In the genomic region with DNA sequence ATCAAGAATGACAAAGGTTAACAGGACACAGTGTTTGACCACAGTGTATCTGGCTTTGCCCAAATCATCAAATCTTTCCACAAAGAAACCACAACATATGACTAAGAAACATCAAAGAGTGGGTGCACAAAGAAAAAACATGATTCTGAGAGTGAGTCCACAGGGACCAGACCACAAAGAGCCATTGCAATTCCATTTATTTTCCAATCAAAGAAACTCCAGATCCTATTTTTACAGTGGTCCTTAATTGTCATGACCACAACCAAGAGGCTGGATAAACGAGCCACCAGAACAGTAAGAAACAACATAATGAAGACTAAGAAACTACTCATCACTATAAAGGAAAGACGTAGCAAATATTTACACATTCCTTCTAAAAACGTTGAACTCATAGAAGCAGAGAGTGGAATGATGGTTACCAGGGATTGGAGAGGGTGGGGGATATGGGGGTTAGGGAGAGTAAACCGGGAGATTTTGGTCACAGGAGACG, we compare ENCODE assay signal across 16 cellular contexts.
DNase-seq lines count a peak whose midpoint lies in the region; ATAC-seq, FAIRE-seq and TF ChIP-seq lines count a peak whose summit lies in the region.
"Had no signal": no experiment of that assay in that cellular context is flagged by ENCODE, and none has a peak within 500 bp of the region (broad histone marks: within the 10 kb centered on the region; RNA-seq: fewer than 3 reads in every experiment).

No MANE protein-coding gene starts in this region.

- no peaks in the 10 kb centered on the region for H3K36me3 ChIP-seq in adipocyte (ENCODE audit: control insufficient read depth, insufficient read depth, low read length, severe bottlenecking)
- H3K36me3 ChIP-seq: MG63, SJCRH30, spleen had no signal

- TF ChIP-seq CTCF in A549 (IDR thresholded peaks at IDR 0.05), result no peak

- no peaks in the 10 kb centered on the region for H3K36me3 Mint-ChIP-seq in naive thymus-derived CD8-positive, alpha-beta T cell
- H3K36me3 Mint-ChIP-seq in stimulated activated effector memory CD8-positive, alpha-beta T cell treated with anti-CD3 and anti-CD28 coated beads, Interleukin-12 subunit alpha, Interleukin-12 subunit beta, amount 100 ng/mL, for 72 hours, result no peaks in the 10 kb centered on the region

- no peak for FAIRE-seq in A549 (lab: Jason Lieb, UNC)

- H3K9me3 Mint-ChIP-seq in naive thymus-derived CD8-positive, alpha-beta T cell, result peaks cover 0 to 2% (median 0%) of the 10 kb centered on the region in 9 donors
- H3K9me3 Mint-ChIP-seq in stimulated activated effector memory CD8-positive, alpha-beta T cell treated with anti-CD3 and anti-CD28 coated beads, Interleukin-12 subunit alpha, Interleukin-12 subunit beta, amount 100 ng/mL, for 72 hours, result peaks cover 2% of the 10 kb centered on the region
- H3K9me3 Mint-ChIP-seq: activated CD8-positive, alpha-beta T cell treated with anti-CD3 and anti-CD28 coated beads for 36 hours had no signal

- H3K27me3 Mint-ChIP-seq in naive thymus-derived CD8-positive, alpha-beta T cell, result peaks cover 4 to 14% (median 8%) of the 10 kb centered on the region in 5 donors

- H3K4me1 Mint-ChIP-seq in naive thymus-derived CD8-positive, alpha-beta T cell, result no peaks in the 10 kb centered on the region
- no peaks in the 10 kb centered on the region for H3K4me1 Mint-ChIP-seq in stimulated activated effector memory CD8-positive, alpha-beta T cell treated with anti-CD3 and anti-CD28 coated beads, Interleukin-12 subunit alpha, Interleukin-12 subunit beta, amount 100 ng/mL, for 72 hours

- no peak overlapping the region for H3K9ac ChIP-seq in adipocyte (ENCODE audit: low read length)

- H3K4me2 ChIP-seq in A549, result 0 out of 3 replicates have a peak overlapping the region, but pooled peaks have one; percentile 6

- H3K4me3 ChIP-seq in A549 (no peak overlapping the region), adipocyte (ENCODE audit: low read length) (no peak overlapping the region)
- H3K4me3 ChIP-seq: MG63, SJCRH30, spleen had no signal

- H3K4me3 Mint-ChIP-seq in naive thymus-derived CD8-positive, alpha-beta T cell, result no peak overlapping the region
- H3K4me3 Mint-ChIP-seq in stimulated activated effector memory CD8-positive, alpha-beta T cell treated with anti-CD3 and anti-CD28 coated beads, Interleukin-12 subunit alpha, Interleukin-12 subunit beta, amount 100 ng/mL, for 72 hours, result no peak overlapping the region
- H3K4me3 Mint-ChIP-seq: activated CD8-positive, alpha-beta T cell treated with anti-CD3 and anti-CD28 coated beads for 36 hours had no signal

- 48% methylated on average over 5 of the region's 5 CpGs for WGBS in A549 (ENCODE audit: missing lambda C conversion rate)

- H3K27ac ChIP-seq in A549, result no peak overlapping the region
- H3K27ac ChIP-seq: SJCRH30, spleen had no signal

- POLR2A ChIA-PET in A549 (lab: Yijun Ruan, JAX), result no interaction called here
- POLR2A ChIA-PET in naive thymus-derived CD8-positive, alpha-beta T cell (lab: Charles Lee), result no interaction called here

- TF ChIP-seq POLR2A in A549 (IDR thresholded peaks at IDR 0.05; ENCODE audit: low read length), result no peak

- no peak overlapping the region for H3K27ac Mint-ChIP-seq in naive thymus-derived CD8-positive, alpha-beta T cell
- no peak overlapping the region for H3K27ac Mint-ChIP-seq in stimulated activated effector memory CD8-positive, alpha-beta T cell treated with anti-CD3 and anti-CD28 coated beads, Interleukin-12 subunit alpha, Interleukin-12 subunit beta, amount 100 ng/mL, for 72 hours
- H3K27ac Mint-ChIP-seq: activated CD8-positive, alpha-beta T cell treated with anti-CD3 and anti-CD28 coated beads for 36 hours had no signal

- H3K4me1 ChIP-seq in A549 (peaks cover 13% of the 10 kb centered on the region; the same call in 1 of the 3 replicates), adipocyte (ENCODE audit: control insufficient read depth, insufficient read depth, low read length) (no peaks in the 10 kb centered on the region)
- H3K4me1 ChIP-seq: spleen had no signal

- TF ChIP-seq EP300 in A549 (IDR thresholded peaks at IDR 0.05), result no peak

- ATAC-seq in A549, result no peak; a peak in 2 of 6 replicates
- no peak for ATAC-seq in naive thymus-derived CD8-positive, alpha-beta T cell
- ATAC-seq in stimulated activated effector memory CD8-positive, alpha-beta T cell treated with anti-CD3 and anti-CD28 coated beads, Interleukin-12 subunit alpha, Interleukin-12 subunit beta, amount 100 ng/mL, for 72 hours, result no peak
- ATAC-seq: activated CD8-positive, alpha-beta T cell treated with anti-CD3 and anti-CD28 coated beads for 36 hours had no signal

- H3K9me3 ChIP-seq in A549 (no peaks in the 10 kb centered on the region), adipocyte (ENCODE audit: control insufficient read depth, low read length) (peaks cover 3% of the 10 kb centered on the region)
- H3K9me3 ChIP-seq: MG63, SJCRH30, spleen had no signal

- DNase-seq in A549 (ENCODE audit: low read depth in 1 of 2, low spot score in 1 of 2) (no peak), HS-5 (ENCODE audit: low read depth) (peak; percentile 6), adipocyte (ENCODE audit: low read depth) (peak; percentile 10), glomerular visceral epithelial cell (ENCODE audit: extremely low spot score) (peak; percentile 66), NCI-H510A treated with DMSO at 0.1 percent for 48 hours (lab: John Stamatoyannopoulos, UW) (no peak)
- no peak for DNase-seq in naive thymus-derived CD8-positive, alpha-beta T cell
- DNase-seq in activated CD8-positive, alpha-beta memory T cell treated with anti-CD3 and anti-CD28 coated beads, Interleukin-2, amount 50 U/mL, for 48 hours, result no peak
- no peak for DNase-seq in stimulated activated effector memory CD8-positive, alpha-beta T cell treated with anti-CD3 and anti-CD28 coated beads, Interleukin-12 subunit alpha, Interleukin-12 subunit beta, amount 100 ng/mL, for 72 hours (ENCODE audit: low spot score in 2 of 2)
- DNase-seq: ACHN; activated CD8-positive, alpha-beta T cell treated with anti-CD3 and anti-CD28 coated beads for 36 hours; activated gamma-delta T cell; cerebellar nuclear complex; mesendoderm; MG63; spleen had no signal

- CTCF ChIA-PET in A549 (lab: Yijun Ruan, JAX), result no interaction called here

- no peaks in the 10 kb centered on the region for H3K27me3 ChIP-seq in adipocyte (replicated peaks; ENCODE audit: control insufficient read depth, insufficient read depth, low read length)
- H3K27me3 ChIP-seq: MG63, SJCRH30, spleen had no signal

- no peak for TF ChIP-seq RAD21 in A549 (conservative IDR thresholded peaks at IDR 0.05 in 1 of 2, IDR thresholded peaks at IDR 0.05 in 1 of 2)

TF ChIP-seq in A549, 52 proteins besides CTCF, POLR2A, EP300 and RAD21 (continues in another document):
- TF ChIP-seq MAX (IDR thresholded peaks at IDR 0.05), result no peak
- TF ChIP-seq MYC (IDR thresholded peaks at IDR 0.05; ENCODE audit: borderline replicate concordance, low read length), result no peak
- no peak for TF ChIP-seq RFX5 (IDR thresholded peaks at IDR 0.05)
- no peak for TF ChIP-seq NR3C1 (IDR thresholded peaks at IDR 0.05)
- TF ChIP-seq, protein P1, sequence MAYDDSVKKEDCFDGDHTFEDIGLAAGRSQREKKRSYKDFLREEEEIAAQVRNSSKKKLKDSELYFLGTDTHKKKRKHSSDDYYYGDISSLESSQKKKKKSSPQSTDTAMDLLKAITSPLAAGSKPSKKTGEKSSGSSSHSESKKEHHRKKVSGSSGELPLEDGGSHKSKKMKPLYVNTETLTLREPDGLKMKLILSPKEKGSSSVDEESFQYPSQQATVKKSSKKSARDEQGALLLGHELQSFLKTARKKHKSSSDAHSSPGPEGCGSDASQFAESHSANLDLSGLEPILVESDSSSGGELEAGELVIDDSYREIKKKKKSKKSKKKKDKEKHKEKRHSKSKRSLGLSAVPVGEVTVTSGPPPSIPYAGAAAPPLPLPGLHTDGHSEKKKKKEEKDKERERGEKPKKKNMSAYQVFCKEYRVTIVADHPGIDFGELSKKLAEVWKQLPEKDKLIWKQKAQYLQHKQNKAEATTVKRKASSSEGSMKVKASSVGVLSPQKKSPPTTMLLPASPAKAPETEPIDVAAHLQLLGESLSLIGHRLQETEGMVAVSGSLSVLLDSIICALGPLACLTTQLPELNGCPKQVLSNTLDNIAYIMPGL (CRISPR knock-in tag; IDR thresholded peaks at IDR 0.05; ENCODE audit: borderline replicate concordance), result no peak
- no peak for TF ChIP-seq NPAS2 (CRISPR knock-in tag; IDR thresholded peaks at IDR 0.05; ENCODE audit: borderline replicate concordance)
- no peak for TF ChIP-seq E2F6 (IDR thresholded peaks at IDR 0.05; ENCODE audit: borderline replicate concordance, low read depth)
- TF ChIP-seq FOXS1 (CRISPR knock-in tag; IDR thresholded peaks at IDR 0.05), result no peak
- TF ChIP-seq ESRRA (IDR thresholded peaks at IDR 0.05; ENCODE audit: borderline replicate concordance, low read length), result no peak
- TF ChIP-seq HOXB13 (CRISPR knock-in tag; IDR thresholded peaks at IDR 0.05; ENCODE audit: low read depth), result no peak
- TF ChIP-seq SMC3 (IDR thresholded peaks at IDR 0.05), result no peak

Comparison
In these comparisons a context has a peak if more than half of its experiments do, and no peak if none do; other contexts are left out.
1. DNase-seq: peak in HS-5 (single experiment), adipocyte (single experiment) and glomerular visceral epithelial cell (single experiment); none in A549 (0 of 2), naive thymus-derived CD8-positive, alpha-beta T cell (0 of 10), activated CD8-positive, alpha-beta memory T cell treated with anti-CD3 and anti-CD28 coated beads, Interleukin-2, amount 50 U/mL, for 48 hours (single experiment), NCI-H510A treated with DMSO at 0.1 percent for 48 hours (single experiment) and stimulated activated effector memory CD8-positive, alpha-beta T cell treated with anti-CD3 and anti-CD28 coated beads, Interleukin-12 subunit alpha, Interleukin-12 subunit beta, amount 100 ng/mL, for 72 hours (0 of 2).